Comparison of ENCODE assay signal across 8 cellular contexts in genomic region chr16:67236551-67237395, GRCh38. TPM values are rescaled to one million over a fixed set of nuclear protein-coding genes. Genes with fewer than 3 reads are reported as not detected.
DNase-seq lines count a peak whose midpoint lies in the region; ATAC-seq and TF ChIP-seq lines count a peak whose summit lies in the region.

No MANE protein-coding gene starts in this region.

- TF ChIP-seq CTCF in KMS-11 (conservative IDR thresholded peaks at IDR 0.05; ENCODE audit: low read depth, low read length) = no peak

- peak overlapping the region; percentile 92 for H3K27ac Mint-ChIP-seq in activated CD4-positive, alpha-beta T cell treated with anti-CD3 and anti-CD28 coated beads, Interleukin-2, amount 10 ng/mL, durations not matched to agents 7 days and 5 days

- H4K20me1 ChIP-seq in KMS-11 (ENCODE audit: insufficient read depth) = no peaks in the 10 kb centered on the region

- CTCF ChIA-PET in activated CD4-positive, alpha-beta T cell treated with anti-CD3 and anti-CD28 coated beads, Interleukin-2, amount 10 ng/mL, durations not matched to agents 7 days and 5 days (lab: Charles Lee) = interaction anchor here (0.6 to 3.3 kb wide), 5 partner anchors 9 to 51 kb away, joined by 3 to 20 read pairs (median 4); partner anchors contain the start of genes FHOD1, SLC9A5 and TMEM208

- peak overlapping the region; percentile 55 for H3K4me3 Mint-ChIP-seq in activated CD4-positive, alpha-beta T cell treated with anti-CD3 and anti-CD28 coated beads, Interleukin-2, amount 10 ng/mL, durations not matched to agents 7 days and 5 days

- peak overlapping the region; percentile 88; the same call in 1 of the 2 replicates for H3K4me2 ChIP-seq in KMS-11

- no peaks in the 10 kb centered on the region for H3K27me3 ChIP-seq in KMS-11 (ENCODE audit: insufficient read depth, low read depth)

- no peaks in the 10 kb centered on the region for H3K27me3 Mint-ChIP-seq in activated CD4-positive, alpha-beta T cell treated with anti-CD3 and anti-CD28 coated beads, Interleukin-2, amount 10 ng/mL, durations not matched to agents 7 days and 5 days

- no peak for ATAC-seq in HG02884 (IDR thresholded peaks at IDR 0.05; ENCODE audit: unreplicated experiment)
- no peak for ATAC-seq in GM18868 (IDR thresholded peaks at IDR 0.05; ENCODE audit: unreplicated experiment)

- no peaks in the 10 kb centered on the region for H3K9me3 Mint-ChIP-seq in activated CD4-positive, alpha-beta T cell treated with anti-CD3 and anti-CD28 coated beads, Interleukin-2, amount 10 ng/mL, durations not matched to agents 7 days and 5 days

- intact Hi-C loops in posterior vena cava (cut with DNase I) = loop anchor here in 1 of 2 donors (1.0 kb wide), 1 partner anchor 22 kb away; no protein-coding TSS in a partner anchor

- H2AFZ ChIP-seq in KMS-11 (ENCODE audit: low read depth) = peak overlapping the region; percentile 23; the same call in 1 of the 2 replicates

- peak overlapping the region; percentile 83 for H3K27ac ChIP-seq in KMS-11

- H3K9ac ChIP-seq in ES-I3 (ENCODE audit: low read depth, low read length) (peak overlapping the region; percentile 55), KMS-11 (peak overlapping the region; percentile 77)

- H3K79me2 ChIP-seq in KMS-11 (ENCODE audit: insufficient read depth, low read depth) = peaks cover 5% of the 10 kb centered on the region; the same call in 1 of the 2 replicates

- no peaks in the 10 kb centered on the region for H3K9me3 ChIP-seq in ES-I3 (ENCODE audit: control insufficient read depth, insufficient read depth, low read length)

- H3K36me3 ChIP-seq in ES-I3 (ENCODE audit: insufficient read depth, low read length) = peaks cover 3% of the 10 kb centered on the region; the same call in 1 of the 2 replicates
- H3K36me3 ChIP-seq in KMS-11 (ENCODE audit: insufficient read depth) = no peaks in the 10 kb centered on the region

- H3K4me1 ChIP-seq in ES-I3 (ENCODE audit: insufficient read depth, low read length) = peaks cover 7% of the 10 kb centered on the region
- peaks cover 15% of the 10 kb centered on the region for H3K4me1 ChIP-seq in KMS-11 (ENCODE audit: low read depth, poor library complexity, severe bottlenecking)

- POLR2A ChIA-PET in activated CD4-positive, alpha-beta T cell treated with anti-CD3 and anti-CD28 coated beads, Interleukin-2, amount 10 ng/mL, durations not matched to agents 7 days and 5 days (lab: Charles Lee) = no interaction called here

- peaks cover 20% of the 10 kb centered on the region for H3K36me3 Mint-ChIP-seq in activated CD4-positive, alpha-beta T cell treated with anti-CD3 and anti-CD28 coated beads, Interleukin-2, amount 10 ng/mL, durations not matched to agents 7 days and 5 days (ENCODE audit: low read depth)

- peak; percentile 76 for DNase-seq in activated CD4-positive, alpha-beta T cell treated with anti-CD3 and anti-CD28 coated beads, Interleukin-2, amount 10 ng/mL, durations not matched to agents 7 days and 5 days
- DNase-seq in effector CD4-positive, alpha-beta T cell = peak; percentile 53
- DNase-seq in posterior vena cava (ENCODE audit: low spot score) (peak; percentile 89), NCI-H1436 treated with DMSO at 0.1 percent for 48 hours (lab: John Stamatoyannopoulos, UW) (no peak)

- peaks cover 15% of the 10 kb centered on the region for H3K4me1 Mint-ChIP-seq in activated CD4-positive, alpha-beta T cell treated with anti-CD3 and anti-CD28 coated beads, Interleukin-2, amount 10 ng/mL, durations not matched to agents 7 days and 5 days

- H3K4me3 ChIP-seq in KMS-11 (IDR thresholded peaks at IDR 0.05; ENCODE audit: insufficient read depth, low read depth, low read length) = no peak overlapping the region

RNA-seq across cellular contexts. Expression of gene TMEM208, which starts 9.8 kb away (rescaled TPM):
- 10 to 100 TPM; 25.8 to 40.8 TPM for total RNA-seq in activated CD4-positive, alpha-beta T cell treated with anti-CD3 and anti-CD28 coated beads, Interleukin-2, amount 10 ng/mL, durations not matched to agents 7 days and 5 days
- total RNA-seq in posterior vena cava = 10 to 100 TPM; 25.1 to 33.1 TPM

RNA-seq across cellular contexts. Expression of gene FHOD1, which starts 10.5 kb away (rescaled TPM):
- total RNA-seq in activated CD4-positive, alpha-beta T cell treated with anti-CD3 and anti-CD28 coated beads, Interleukin-2, amount 10 ng/mL, durations not matched to agents 7 days and 5 days = 10 to 100 TPM; 59.2 to 62.0 TPM
- 10 to 100 TPM; 23.8 to 32.9 TPM for total RNA-seq in posterior vena cava

RNA-seq across cellular contexts. Expression of gene SLC9A5, which starts 12.0 kb away (rescaled TPM):
- 1 to 10 TPM; 1.5 to 2.0 TPM for total RNA-seq in activated CD4-positive, alpha-beta T cell treated with anti-CD3 and anti-CD28 coated beads, Interleukin-2, amount 10 ng/mL, durations not matched to agents 7 days and 5 days
- total RNA-seq in posterior vena cava = 1 to 10 TPM in 1 of 2 donors, under 1 TPM in 1; 0.57 to 1.1 TPM

RNA-seq across cellular contexts. Expression of gene ELMO3, which starts 37.8 kb away (rescaled TPM):
- total RNA-seq in activated CD4-positive, alpha-beta T cell treated with anti-CD3 and anti-CD28 coated beads, Interleukin-2, amount 10 ng/mL, durations not matched to agents 7 days and 5 days = 1 to 10 TPM; 6.2 to 6.3 TPM
- total RNA-seq in posterior vena cava = 1 to 10 TPM in 1 of 2 donors, under 1 TPM in 1; 0.93 to 1.2 TPM

RNA-seq across cellular contexts. Expression of gene PLEKHG4, which starts 42.6 kb away (rescaled TPM):
- 10 to 100 TPM; 15.7 TPM for total RNA-seq in activated CD4-positive, alpha-beta T cell treated with anti-CD3 and anti-CD28 coated beads, Interleukin-2, amount 10 ng/mL, durations not matched to agents 7 days and 5 days
- 1 to 10 TPM; 3.2 to 5.4 TPM for total RNA-seq in posterior vena cava
